Comparison of ENCODE assay signal across 1 cellular context in the genomic region with DNA sequence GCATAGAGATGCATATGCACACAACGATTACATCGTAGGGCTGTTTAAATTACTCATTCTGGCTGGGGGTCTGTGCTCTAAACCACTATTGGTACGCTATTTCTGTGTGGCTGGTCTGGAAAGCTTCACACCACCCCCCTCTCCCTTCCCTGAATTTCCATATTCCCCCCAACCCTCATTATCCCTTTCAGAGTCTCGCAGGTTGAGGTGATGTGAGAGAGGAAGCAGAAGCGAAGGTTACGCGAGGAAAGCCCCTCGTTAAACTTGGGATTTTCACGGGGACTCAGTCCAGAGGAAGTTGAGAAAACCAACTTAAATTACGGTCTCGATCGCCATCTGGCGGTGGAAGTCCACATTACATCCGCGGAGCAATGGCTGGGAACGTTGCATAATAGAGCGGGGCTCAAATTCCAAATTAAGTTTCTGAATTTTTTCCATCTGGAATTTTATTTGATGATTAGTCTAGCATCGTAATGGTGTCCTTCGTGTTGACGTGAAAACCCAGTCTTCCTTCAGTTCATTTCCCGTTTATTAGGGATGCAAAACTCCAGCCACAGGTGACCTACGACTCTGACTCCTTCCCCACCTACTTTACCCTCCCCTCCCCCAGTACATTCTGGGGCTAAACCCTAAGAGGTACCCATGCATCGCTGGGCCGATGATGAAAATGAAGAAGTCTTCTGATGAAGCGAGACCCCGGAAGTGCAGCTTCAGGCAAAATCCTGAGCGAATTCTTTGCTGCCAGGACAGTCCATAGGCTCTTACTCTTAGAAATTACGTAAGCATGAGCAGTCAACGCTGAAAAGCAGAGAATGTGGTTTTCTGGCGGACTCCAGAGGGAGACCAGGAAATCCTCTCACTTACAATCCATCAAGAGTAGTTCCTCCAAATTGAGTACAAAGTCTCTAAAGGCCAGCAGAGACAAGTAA.
A peak's percentile ranks its signal among the peaks of the same experiment; 100 is the strongest.
TF ChIP-seq lines count a peak whose summit lies in the region.

No MANE protein-coding gene starts in this region.

TF ChIP-seq in H1, 55 proteins besides CTCF, POLR2A, EP300 and RAD21:
- TF ChIP-seq TAF1 (IDR thresholded peaks at IDR 0.05; ENCODE audit: low read depth, low read length) (no peak), YY1 (IDR thresholded peaks at IDR 0.05; ENCODE audit: low read depth, low read length) (no peak), ATF3 (IDR thresholded peaks at IDR 0.05; ENCODE audit: insufficient read depth, low read depth, low read length) (no peak), ASH2L (IDR thresholded peaks at IDR 0.05; ENCODE audit: low read length) (peak; percentile 39), RFX5 (IDR thresholded peaks at IDR 0.05; ENCODE audit: borderline replicate concordance, low read depth, low read length) (no peak), SIRT6 (IDR thresholded peaks at IDR 0.05; ENCODE audit: low read length) (no peak), KDM5A (IDR thresholded peaks at IDR 0.05; ENCODE audit: low read length) (no peak), KDM4A (IDR thresholded peaks at IDR 0.05; ENCODE audit: low read depth, low read length, severe bottlenecking) (peak; percentile 18), POLR2AphosphoS5 (IDR thresholded peaks at IDR 0.05; ENCODE audit: low read depth, low read length) (no peak), NRF1 (IDR thresholded peaks at IDR 0.05; ENCODE audit: low read depth, low read length) (no peak), RBBP5 (IDR thresholded peaks at IDR 0.05; ENCODE audit: borderline replicate concordance, low read depth, low read length) (no peak), BACH1 (IDR thresholded peaks at IDR 0.05; ENCODE audit: low read length) (no peak), GTF2F1 (IDR thresholded peaks at IDR 0.05; ENCODE audit: borderline replicate concordance, low read depth, low read length) (no peak), CBX8 (IDR thresholded peaks at IDR 0.05; ENCODE audit: borderline replicate concordance, low read depth, low read length) (no peak), EGR1 (IDR thresholded peaks at IDR 0.05; ENCODE audit: borderline replicate concordance, low read depth, low read length) (no peak), CTBP2 (IDR thresholded peaks at IDR 0.05; ENCODE audit: borderline replicate concordance, insufficient read depth, insufficient read length, low read length) (no peak), CHD1 (IDR thresholded peaks at IDR 0.05; ENCODE audit: low read depth, low read length) (no peak), HDAC2 (IDR thresholded peaks at IDR 0.05; ENCODE audit: borderline replicate concordance in 1 of 2, low read depth in 2 of 2, low read length in 2 of 2) (no peak), CHD2 (IDR thresholded peaks at IDR 0.05; ENCODE audit: low read length) (no peak), SUZ12 (IDR thresholded peaks at IDR 0.05; ENCODE audit: low read length) (no peak), POU5F1 (IDR thresholded peaks at IDR 0.05; ENCODE audit: low read depth, low read length) (no peak), PHF8 (conservative IDR thresholded peaks at IDR 0.05; ENCODE audit: low read depth, low read length) (no peak), CEBPB (IDR thresholded peaks at IDR 0.05; ENCODE audit: low read depth, low read length) (peak; percentile 97), GABPA (IDR thresholded peaks at IDR 0.05; ENCODE audit: borderline replicate concordance, insufficient read depth, low read length) (no peak), SRF (IDR thresholded peaks at IDR 0.05; ENCODE audit: low read depth, low read length) (no peak)
